In the genomic region with DNA sequence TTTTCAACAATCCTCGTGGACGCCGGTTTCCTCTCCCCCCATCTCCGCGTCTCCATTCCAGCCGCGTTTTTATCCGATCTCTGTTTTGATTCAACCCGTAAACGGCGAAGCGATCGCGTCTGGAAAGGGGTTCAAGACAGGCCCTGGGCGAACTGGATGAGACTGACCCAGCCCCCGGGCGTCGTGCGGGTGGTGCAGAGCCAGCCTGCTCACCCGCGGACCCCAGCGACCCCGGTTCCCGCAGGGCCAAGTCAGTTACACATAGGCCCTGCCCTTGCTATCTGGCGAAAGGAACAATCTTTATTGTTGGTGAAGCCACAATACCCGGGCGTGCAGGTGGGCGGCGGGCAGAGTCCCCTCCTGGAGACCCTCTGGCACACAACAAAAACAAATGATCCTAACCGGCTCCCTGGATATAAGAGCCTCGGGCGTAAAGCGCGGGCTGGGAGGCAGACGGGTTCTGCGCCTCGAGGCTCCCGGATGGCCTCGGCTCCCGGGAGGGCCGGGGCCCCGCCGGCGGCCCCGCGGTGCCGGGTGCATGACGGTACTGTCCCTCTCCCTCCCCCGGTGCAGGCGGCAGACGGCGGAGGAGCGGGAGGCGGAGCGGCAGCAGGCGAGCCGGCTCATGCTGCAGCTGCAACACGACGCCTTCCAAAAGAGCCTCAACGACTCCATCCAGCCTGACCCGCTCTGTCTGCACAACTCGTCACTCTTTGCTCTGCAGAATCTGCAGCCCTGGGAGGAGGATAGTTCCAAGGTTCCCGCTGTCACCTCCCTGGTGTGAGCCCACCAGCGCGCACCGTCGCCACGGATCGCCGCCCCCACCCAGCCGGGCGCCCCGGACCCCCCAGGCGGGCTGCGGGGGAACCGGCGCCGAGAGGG, we compare ENCODE assay signal across 10 cellular contexts. TPM values are rescaled to one million over a fixed set of nuclear protein-coding genes. Genes with fewer than 3 reads are reported as not detected.
DNase-seq lines count a peak whose midpoint lies in the region; ATAC-seq and TF ChIP-seq lines count a peak whose summit lies in the region.
"Had no signal": no experiment of that assay in that cellular context is flagged by ENCODE, and none has a peak within 500 bp of the region (broad histone marks: within the 10 kb centered on the region; RNA-seq: fewer than 3 reads in every experiment).

No MANE protein-coding gene starts in this region.

- peak; percentile 59 for DNase-seq in NCI-H146 (lab: John Stamatoyannopoulos, UW)
- no peak for DNase-seq in NCI-H146 treated with DMSO at 0.1 percent for 48 hours (lab: John Stamatoyannopoulos, UW; ENCODE audit: unreplicated experiment)
- DNase-seq in NCI-H526 (lab: John Stamatoyannopoulos, UW) = peak; percentile 7 to 55
- DNase-seq in erythroblast (lab: John Stamatoyannopoulos, UW) = peak; percentile 17 to 35
- DNase-seq in psoas muscle = no peak
- no peak for DNase-seq in MM.1S
- DNase-seq in germinal center (ENCODE audit: low spot score) = no peak
- no peak for DNase-seq in stimulated activated CD4-positive, alpha-beta T cell treated with anti-CD3 and anti-CD28 coated beads, Interleukin-12 subunit alpha, Interleukin-12 subunit beta, amount 100 ng/mL, for 4 hours

- H3K4me1 ChIP-seq in psoas muscle (peaks cover 35% of the 10 kb centered on the region), MM.1S (ENCODE audit: low read length) (no peaks in the 10 kb centered on the region)

- H3K9me3 ChIP-seq in psoas muscle (no peaks in the 10 kb centered on the region), MM.1S (replicated peaks; ENCODE audit: insufficient read depth, low read length) (no peaks in the 10 kb centered on the region)

- H3K36me3 ChIP-seq in psoas muscle (ENCODE audit: insufficient read depth in 1 of 2, low read depth in 1 of 2) (no peaks in the 10 kb centered on the region), MM.1S (replicated peaks; ENCODE audit: insufficient read depth, low read length) (no peaks in the 10 kb centered on the region)

- WGBS in psoas muscle, 3 donors = 1 to 2% (median 2%) methylated on average over 55 to 78 of the region's 78 CpGs

- no peak for TF ChIP-seq POLR2A in erythroblast (IDR thresholded peaks at IDR 0.05; ENCODE audit: low read length)

- H3K4me2 ChIP-seq in MM.1S (ENCODE audit: low read depth, low read length) = no peak overlapping the region

- H3K4me3 ChIP-seq in psoas muscle (peak overlapping the region; percentile 39), MM.1S (ENCODE audit: low read length) (no peak overlapping the region)
- H3K4me3 ChIP-seq: lung had no signal

- no peaks in the 10 kb centered on the region for H4K20me1 ChIP-seq in MM.1S (ENCODE audit: insufficient read depth, low read length)

- H3K27me3 ChIP-seq in psoas muscle (ENCODE audit: insufficient read depth in 3 of 3, low read length in 2 of 3) (peaks cover 7 to 98% (median 64%) of the 10 kb centered on the region in 3 donors), MM.1S (replicated peaks; ENCODE audit: insufficient read depth, low read length) (peaks cover 16% of the 10 kb centered on the region; the same call in 1 of the 2 replicates)

- intact Hi-C loops in psoas muscle (cut with DNase I) = no loop called here

- peak in 2 of 4 donors; percentile 23 to 36 for ATAC-seq in psoas muscle

- no peak overlapping the region for H2AFZ ChIP-seq in MM.1S (ENCODE audit: low read length)

- no peaks in the 10 kb centered on the region for H3K9me2 ChIP-seq in MM.1S (replicated peaks; ENCODE audit: insufficient read depth, low read length)

- H3K27ac ChIP-seq in psoas muscle = no peak overlapping the region
- no peak overlapping the region for H3K27ac ChIP-seq in MM.1S (ENCODE audit: low read length)

- no peaks in the 10 kb centered on the region for H3K79me2 ChIP-seq in MM.1S (ENCODE audit: low read length)

- H3K9ac ChIP-seq in MM.1S (ENCODE audit: low read length) = no peak overlapping the region

- no peaks in the 10 kb centered on the region for H3F3A ChIP-seq in MM.1S (ENCODE audit: insufficient read depth, low read length)

- TF ChIP-seq CTCF in psoas muscle (IDR thresholded peaks at IDR 0.05) = no peak
- no peak for TF ChIP-seq CTCF in MM.1S (IDR thresholded peaks at IDR 0.05; ENCODE audit: low read length)

RNA-seq across cellular contexts. Expression of gene TLX3, which starts 2.0 kb away (rescaled TPM):
- not detected for total RNA-seq in psoas muscle
- polyA plus RNA-seq in psoas muscle = not detected
- total RNA-seq: activated naive CD4-positive, alpha-beta T cell treated with anti-CD3 and anti-CD28 coated beads, Interleukin-2, amount 50 U/mL, for 72 hours; lung had no signal
- polyA plus RNA-seq: lung had no signal

Comparison
In these comparisons a context has a peak if more than half of its experiments do, and no peak if none do; other contexts are left out.
1. DNase-seq: peak in NCI-H146 (single experiment), NCI-H526 (2 of 2) and erythroblast (2 of 2); none in NCI-H146 treated with DMSO at 0.1 percent for 48 hours (single experiment), psoas muscle (0 of 2), MM.1S (single experiment), germinal center (single experiment) and stimulated activated CD4-positive, alpha-beta T cell treated with anti-CD3 and anti-CD28 coated beads, Interleukin-12 subunit alpha, Interleukin-12 subunit beta, amount 100 ng/mL, for 4 hours (single experiment).